Comparison of ENCODE assay signal across 8 cellular contexts in genomic region chr12:49189731-49190314, GRCh38. TPM values are rescaled to one million over a fixed set of nuclear protein-coding genes. Genes with fewer than 3 reads are reported as not detected.
DNase-seq lines count a peak whose midpoint lies in the region; ATAC-seq and TF ChIP-seq lines count a peak whose summit lies in the region.

No MANE protein-coding gene starts in this region.

- H3K27ac ChIP-seq in DND-41 (ENCODE audit: low read length) (peak overlapping the region; percentile 74), dorsolateral prefrontal cortex (peak overlapping the region; percentile 73 to 100 (median 100))

- H3K36me3 ChIP-seq in DND-41 (ENCODE audit: insufficient read depth, low read length): peaks cover 24% of the 10 kb centered on the region

- peaks cover 5% of the 10 kb centered on the region; the same call in 1 of the 2 replicates for H4K20me1 ChIP-seq in DND-41 (ENCODE audit: insufficient read depth, low read length)

- peaks cover 23% of the 10 kb centered on the region for H3K79me2 ChIP-seq in DND-41 (ENCODE audit: insufficient read depth, low read length)

- peak overlapping the region; percentile 63 for H2AFZ ChIP-seq in DND-41 (ENCODE audit: low read depth, low read length)

- peaks cover 27% of the 10 kb centered on the region for H3K4me1 ChIP-seq in DND-41 (ENCODE audit: insufficient read depth, low read length)

- ATAC-seq in DND-41 (ENCODE audit: insufficient read depth, low read depth) (no peak), HG02610 (IDR thresholded peaks at IDR 0.05; ENCODE audit: unreplicated experiment) (no peak), HG02642 (IDR thresholded peaks at IDR 0.05; ENCODE audit: poor library complexity, unreplicated experiment) (no peak), HG02970 (IDR thresholded peaks at IDR 0.05; ENCODE audit: low FRiP score, unreplicated experiment) (no peak)

- peak overlapping the region; percentile 87 for H3K4me2 ChIP-seq in DND-41 (ENCODE audit: insufficient read depth, low read length)

- intact Hi-C loops in dorsolateral prefrontal cortex (cut with DNase I): loop anchor here (1.0 to 10.0 kb wide), 4 partner anchors 25 to 128 kb away; partner anchors contain the start of genes KMT2D (in 2 of the 2) and RHEBL1 (in 1 of the 2)

- no peak for TF ChIP-seq CTCF in DND-41 (IDR thresholded peaks at IDR 0.05; ENCODE audit: borderline replicate concordance, extremely low read depth, low read length, poor library complexity, severe bottlenecking)
- TF ChIP-seq CTCF in dorsolateral prefrontal cortex (IDR thresholded peaks at IDR 0.05 in 54 of 56, conservative IDR thresholded peaks at IDR 0.05 in 2 of 56; ENCODE audit: low read depth in 1 of 56, partially characterized antibody in 56 of 56): no peak

- H3K4me3 ChIP-seq in DND-41 (ENCODE audit: low read depth in 1 of 2, low read length in 2 of 2) (peak overlapping the region; percentile 18 to 77; a peak in 3 of 4 replicates), dorsolateral prefrontal cortex (peak overlapping the region; percentile 62 to 100 (median 98))

- DNase-seq in DND-41 (no peak), NCI-H526 treated with DMSO at 0.1 percent for 48 hours (lab: John Stamatoyannopoulos, UW) (peak; percentile 67), dorsolateral prefrontal cortex (no peak), pons (ENCODE audit: low spot score) (peak; percentile 65), NCI-H2029 (lab: John Stamatoyannopoulos, UW) (no peak)

- H3K9ac ChIP-seq in DND-41 (ENCODE audit: low read depth, low read length): peak overlapping the region; percentile 54

- H3K27me3 ChIP-seq in DND-41 (ENCODE audit: insufficient read depth, low read length, poor library complexity) (no peaks in the 10 kb centered on the region), dorsolateral prefrontal cortex (no peaks in the 10 kb centered on the region)

- H3K9me3 ChIP-seq in DND-41 (ENCODE audit: insufficient read depth, low read length, severe bottlenecking): no peaks in the 10 kb centered on the region

RNA-seq across cellular contexts. Expression of gene TUBA1A, which starts 0.9 kb away (rescaled TPM):
- total RNA-seq in dorsolateral prefrontal cortex: 1,000 to 10,000 TPM in 11 of 120 experiments, 100 to 1,000 TPM in 109; 197 to 1,976 (median 609) TPM

RNA-seq across cellular contexts. Expression of gene TUBA1B, which starts 58.6 kb away (rescaled TPM):
- 1,000 to 10,000 TPM in 116 of 120 experiments, 100 to 1,000 TPM in 4; 810 to 2,486 (median 1,574) TPM for total RNA-seq in dorsolateral prefrontal cortex

Comparison
In these comparisons a context has a peak if more than half of its experiments do, and no peak if none do; other contexts are left out.
1. DNase-seq: peak in NCI-H526 treated with DMSO at 0.1 percent for 48 hours (single experiment) and pons (single experiment); none in DND-41 (single experiment), dorsolateral prefrontal cortex (0 of 10) and NCI-H2029 (single experiment).